Comparison of ENCODE assay signal across 8 cellular contexts in the genomic region with DNA sequence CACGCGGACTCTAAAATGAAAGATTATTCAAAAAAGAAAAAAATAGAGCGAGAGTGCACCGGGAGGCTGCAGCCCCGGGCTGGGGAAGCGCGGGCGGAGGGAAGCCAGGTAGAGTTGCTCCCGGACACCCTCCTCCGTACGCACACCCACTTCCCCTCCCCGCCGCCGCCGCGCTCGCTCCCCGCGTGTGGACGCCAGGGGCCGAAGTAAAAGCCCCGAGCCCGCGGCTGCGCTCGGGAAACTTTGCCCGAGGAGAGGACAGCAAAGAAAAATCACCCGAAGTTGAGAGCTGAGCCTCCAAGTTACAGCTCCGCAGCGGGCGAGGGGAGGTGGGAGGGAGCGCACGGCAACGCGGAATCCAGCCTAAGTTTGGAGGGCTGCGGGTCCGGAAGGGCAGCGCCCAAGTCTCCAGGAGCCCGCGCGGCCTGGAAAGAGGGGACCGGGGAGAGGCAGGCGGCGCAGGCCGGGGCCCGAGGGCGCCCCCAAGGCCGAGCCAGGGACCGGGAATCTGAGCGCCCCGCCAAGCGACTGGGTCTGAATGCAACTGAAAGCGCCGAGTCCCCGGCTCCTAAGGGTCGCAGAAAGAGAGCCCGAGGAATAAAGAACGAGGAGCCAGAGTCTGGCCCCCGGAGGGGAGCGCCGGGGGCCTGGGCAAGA. TPM values are rescaled to one million over a fixed set of nuclear protein-coding genes. Genes with fewer than 3 reads are reported as not detected.
A peak's percentile ranks its signal among the peaks of the same experiment; 100 is the strongest.
DNase-seq lines count a peak whose midpoint lies in the region; ATAC-seq, FAIRE-seq and TF ChIP-seq lines count a peak whose summit lies in the region.

No MANE protein-coding gene starts in this region.

- CTCF ChIA-PET in GM12878 (lab: Yijun Ruan, JAX), result no interaction called here

- peak overlapping the region; percentile 94 for H3K4me3 ChIP-seq in BLaER1
- H3K4me3 ChIP-seq in GM12878, result peak overlapping the region; percentile 92
- peak overlapping the region; percentile 53 to 94 (median 91) for H3K4me3 ChIP-seq in keratinocyte (ENCODE audit: control insufficient read depth in 2 of 3, extremely low read depth in 1 of 3, insufficient read depth in 2 of 3, low read depth in 1 of 3, low read length in 3 of 3)

- under 1% methylated on average over 46 of the region's 61 CpGs for WGBS in GM12878 (ENCODE audit: insufficient coverage, insufficient replicate concordance, low lambda C conversion rate, missing lambda C conversion rate)

- H3K79me2 ChIP-seq in GM12878 (ENCODE audit: control insufficient read depth, insufficient read depth, low read length) (peaks cover 48% of the 10 kb centered on the region), keratinocyte (ENCODE audit: control insufficient read depth, insufficient read depth, low read length) (peaks cover 26% of the 10 kb centered on the region)

- no peak for TF ChIP-seq EP300 in GM12878 (IDR thresholded peaks at IDR 0.05; ENCODE audit: borderline replicate concordance in 1 of 2, control insufficient read depth in 1 of 2, low read depth in 2 of 2, low read length in 2 of 2)

- no peaks in the 10 kb centered on the region for H3K27me3 ChIP-seq in BLaER1
- peaks cover 3 to 5% of the 10 kb centered on the region in 2 experiments; a peak in 3 of 4 replicates for H3K27me3 ChIP-seq in GM12878 (replicated peaks in 1 of 2; ENCODE audit: control insufficient read depth in 2 of 2, insufficient read depth in 2 of 2, low read length in 1 of 2)
- H3K27me3 ChIP-seq in keratinocyte (ENCODE audit: control insufficient read depth, extremely low read depth, insufficient read depth, low read length), result peaks cover 14% of the 10 kb centered on the region

- H2AFZ ChIP-seq in GM12878 (ENCODE audit: control insufficient read depth, low read depth, low read length), result peak overlapping the region; percentile 79
- H2AFZ ChIP-seq in keratinocyte (ENCODE audit: control insufficient read depth, low read length), result peak overlapping the region; percentile 85

- H3K4me2 ChIP-seq in BLaER1, result peak overlapping the region; percentile 75
- H3K4me2 ChIP-seq in GM12878 (ENCODE audit: control insufficient read depth, insufficient read depth), result peak overlapping the region; percentile 97
- peak overlapping the region; percentile 78 for H3K4me2 ChIP-seq in keratinocyte (ENCODE audit: control insufficient read depth, extremely low read depth, insufficient read depth, low read depth, low read length)

- ATAC-seq in GM12878, result peak; percentile 3; the same call in 2 of the 3 replicates
- peak; percentile 32 for ATAC-seq in stimulated activated memory B cell treated with anti-CD40 and anti-IgM and Interleukin-4, amounts not matched to agents 10 μg/mL and 1 μg/mL and 100 μg/mL, for 72 hours
- no peak for ATAC-seq in HG03039 (IDR thresholded peaks at IDR 0.05; ENCODE audit: unreplicated experiment)
- no peak for ATAC-seq in HG03159 (IDR thresholded peaks at IDR 0.05; ENCODE audit: unreplicated experiment)

- no peaks in the 10 kb centered on the region for H4K20me1 ChIP-seq in BLaER1
- H4K20me1 ChIP-seq in GM12878 (ENCODE audit: control insufficient read depth, insufficient read depth), result no peaks in the 10 kb centered on the region
- H4K20me1 ChIP-seq in keratinocyte (ENCODE audit: control insufficient read depth, extremely low read depth, insufficient read depth, low read length), result no peaks in the 10 kb centered on the region

- no peak for TF ChIP-seq RAD21 in GM12878 (IDR thresholded peaks at IDR 0.05; ENCODE audit: insufficient read depth, low read depth, low read length)

- peaks cover 18% of the 10 kb centered on the region for H3K4me1 Mint-ChIP-seq in stimulated activated memory B cell treated with anti-CD40 and anti-IgM and Interleukin-4, amounts not matched to agents 10 μg/mL and 1 μg/mL and 100 μg/mL, for 72 hours

- H3K4me1 ChIP-seq in BLaER1 (peaks cover 25% of the 10 kb centered on the region), GM12878 (ENCODE audit: control insufficient read depth, insufficient read depth, low read length) (no peaks in the 10 kb centered on the region), keratinocyte (ENCODE audit: control insufficient read depth, extremely low read depth, insufficient read depth, low read length) (peaks cover 17% of the 10 kb centered on the region)

- TF ChIP-seq CTCF in GM12878 (IDR thresholded peaks at IDR 0.05 in 2 of 3, conservative IDR thresholded peaks at IDR 0.05 in 1 of 3; ENCODE audit: control insufficient read depth in 2 of 3, extremely low read depth in 1 of 3, insufficient read depth in 1 of 3, low read depth in 3 of 3, low read length in 3 of 3) (peak in 1 of 3 experiments; percentile 10; a peak in 1 of 6 replicates), keratinocyte (optimal IDR thresholded peaks at IDR 0.05 in 1 of 3, IDR thresholded peaks at IDR 0.05 in 1 of 3, conservative IDR thresholded peaks at IDR 0.05 in 1 of 3; ENCODE audit: extremely low read depth in 1 of 3, insufficient read depth in 2 of 3, low read length in 3 of 3) (no peak)

- H3K27ac ChIP-seq in BLaER1 (peak overlapping the region; percentile 86), GM12878 (ENCODE audit: control insufficient read depth, insufficient read depth) (peak overlapping the region; percentile 84), keratinocyte (ENCODE audit: control insufficient read depth, insufficient read depth, low read length) (peak overlapping the region; percentile 29)

- H3K9ac ChIP-seq in BLaER1, result peak overlapping the region; percentile 87
- peak overlapping the region; percentile 82 for H3K9ac ChIP-seq in GM12878 (ENCODE audit: control insufficient read depth, insufficient read depth, low read length)
- peak overlapping the region; percentile 77 for H3K9ac ChIP-seq in keratinocyte (ENCODE audit: control insufficient read depth, extremely low read depth, insufficient read depth, low read length)

- no peak for TF ChIP-seq POLR2A in GM12878 (IDR thresholded peaks at IDR 0.05; ENCODE audit: low read depth, low read length)

- SMC1A ChIA-PET in GM12878 (lab: Charles Lee; ENCODE audit: uncharacterized antibody, unreplicated experiment), result no interaction called here

- no peaks in the 10 kb centered on the region for H3K27me3 Mint-ChIP-seq in stimulated activated memory B cell treated with anti-CD40 and anti-IgM and Interleukin-4, amounts not matched to agents 10 μg/mL and 1 μg/mL and 100 μg/mL, for 72 hours

- intact Hi-C loops in GM12878 (cut with micrococcal nuclease; ENCODE audit: unreplicated experiment), result loop anchor here (5.0 to 10.0 kb wide), 6 partner anchors 242 to 1789 kb away; no protein-coding TSS in a partner anchor

- H3K36me3 ChIP-seq in BLaER1 (no peaks in the 10 kb centered on the region), GM12878 (ENCODE audit: control insufficient read depth in 2 of 2, insufficient read depth in 2 of 2, low read length in 1 of 2) (no peaks in the 10 kb centered on the region), keratinocyte (ENCODE audit: control insufficient read depth in 2 of 2, extremely low read depth in 1 of 2, insufficient read depth in 2 of 2, low read length in 2 of 2) (no peaks in the 10 kb centered on the region)

- peak overlapping the region; percentile 97 for H3K4me3 Mint-ChIP-seq in stimulated activated memory B cell treated with anti-CD40 and anti-IgM and Interleukin-4, amounts not matched to agents 10 μg/mL and 1 μg/mL and 100 μg/mL, for 72 hours

- H3K9me3 Mint-ChIP-seq in stimulated activated memory B cell treated with anti-CD40 and anti-IgM and Interleukin-4, amounts not matched to agents 10 μg/mL and 1 μg/mL and 100 μg/mL, for 72 hours, result no peaks in the 10 kb centered on the region

- dilution Hi-C loops in keratinocyte (cut with MboI; ENCODE audit: extremely low pct_ligation_motif_present, low sequenced_read_pairs), result no loop called here

- RAD21 ChIA-PET in GM12878 (lab: Charles Lee; ENCODE audit: unreplicated experiment), result no interaction called here

- in situ Hi-C loops in GM12878 (cut with MboI), result no loop called here

- peaks cover 16% of the 10 kb centered on the region for H3K36me3 Mint-ChIP-seq in stimulated activated memory B cell treated with anti-CD40 and anti-IgM and Interleukin-4, amounts not matched to agents 10 μg/mL and 1 μg/mL and 100 μg/mL, for 72 hours

- POLR2A ChIA-PET in GM12878 (lab: Charles Lee), result no interaction called here

- H3K9me3 ChIP-seq in BLaER1 (no peaks in the 10 kb centered on the region), GM12878 (replicated peaks; ENCODE audit: control insufficient read depth, insufficient read depth, low read length) (no peaks in the 10 kb centered on the region), keratinocyte (ENCODE audit: control insufficient read depth, low read depth, low read length) (no peaks in the 10 kb centered on the region)

- BruUV-seq in GM12878 (replicated peaks; lab: Mats Ljungman, UMichigan), result no TSS peak

- DNase-seq in GM18507 (ENCODE audit: extremely low spot score, insufficient read length, low read depth) (no peak), NCI-H69 (lab: John Stamatoyannopoulos, UW) (peak; percentile 74), GM12878 (ENCODE audit: low read depth, low spot score) (no peak), keratinocyte (ENCODE audit: low read depth, low spot score) (no peak)

- FAIRE-seq in GM18507 (lab: Jason Lieb, UNC) (peak; percentile 33), GM12878 (lab: Jason Lieb, UNC) (no peak), keratinocyte (lab: Jason Lieb, UNC) (no peak)

- H3K27ac Mint-ChIP-seq in stimulated activated memory B cell treated with anti-CD40 and anti-IgM and Interleukin-4, amounts not matched to agents 10 μg/mL and 1 μg/mL and 100 μg/mL, for 72 hours, result peak overlapping the region; percentile 90

- H3K9me1 ChIP-seq in keratinocyte (ENCODE audit: control insufficient read depth, extremely low read depth, insufficient read depth, low read length), result no peaks in the 10 kb centered on the region

RNA-seq across cellular contexts. Expression of a gene that starts 0.7 kb away (rescaled TPM):
- total RNA-seq in GM12878 (2013; cell fraction: nucleolus; rRNA removed), result 2.6 and 3.2 TPM in 2 replicates
- 12.6 and 13.2 TPM in 2 replicates for total RNA-seq in GM12878 (2014; rRNA removed)
- total RNA-seq in GM12878 (2014; rRNA removed; fragmentation: Illumina TruSeq; extraction: Trizol), result 9.4 and 11.1 TPM in 2 replicates
- total RNA-seq in GM12878 (2021), result 22.7 and 26.6 TPM in 2 replicates
- 13.7 TPM for polyA plus RNA-seq in GM12878 (2011; ENCODE audit: low read depth)
- not detected in 2 replicates for polyA plus RNA-seq in GM12878 (2011; rRNA removed)
- polyA plus RNA-seq in GM12878 (2011; cell fraction: cytosol; rRNA removed), result not detected in 2 replicates
- not detected in 2 replicates for polyA plus RNA-seq in GM12878 (2011; cell fraction: nucleus; rRNA removed)
- polyA plus RNA-seq in GM12878 (2012), result 21.4 TPM in 2 replicates
- polyA plus RNA-seq in GM12878 (2014; fragmentation: Illumina TruSeq; extraction: Trizol), result 10.7 and 11.1 TPM in 2 replicates
- polyA plus RNA-seq in GM12878 (2014; fragmentation: Nextera tagmentation; extraction: Ambion mirVana), result 10 to 100 TPM in 1 of 2 experiments, 1 to 10 TPM in 1; 9.0 to 11.2 TPM
- polyA plus RNA-seq in GM12878 (2014; rRNA removed), result 7.5 and 8.1 TPM in 2 replicates
- polyA plus RNA-seq in GM12878 (2016; fragmentation: Nextera tagmentation; extraction: Ambion mirVana), result 1 to 10 TPM; 8.4 to 9.9 TPM
- not detected in 2 replicates for polyA minus RNA-seq in GM12878 (2011; rRNA and poly(A)+ RNA removed)
- polyA minus RNA-seq in GM12878 (2011; cell fraction: cytosol; rRNA and poly(A)+ RNA removed), result not detected in 2 replicates
- not detected in 2 replicates for polyA minus RNA-seq in GM12878 (2011; cell fraction: nucleus; rRNA and poly(A)+ RNA removed)
- 3.8 to 5.3 TPM (median 5.0 TPM) in 3 replicates for polyA plus RNA-seq in keratinocyte
- 6.4 TPM for polyA plus RNA-seq in keratinocyte (2011; ENCODE audit: low read depth)
- polyA plus RNA-seq in keratinocyte (2011; cell fraction: cytosol; rRNA removed), result 2.9 and 3.7 TPM in 2 replicates
- 10.2 and 12.2 TPM in 2 replicates for polyA plus RNA-seq in keratinocyte (2011; cell fraction: nucleus; rRNA removed)
- polyA plus RNA-seq in keratinocyte (2012; ENCODE audit: low replicate concordance), result 4.8 and 12.4 TPM in 2 replicates
- 9.7 to 17.6 TPM (median 12.8 TPM) in 3 replicates for polyA minus RNA-seq in keratinocyte
- polyA minus RNA-seq in keratinocyte (2011; cell fraction: cytosol; rRNA and poly(A)+ RNA removed), result 4.2 TPM
- polyA minus RNA-seq in keratinocyte (2011; cell fraction: nucleus; rRNA and poly(A)+ RNA removed), result 10.6 and 20.9 TPM in 2 replicates

Comparison
In these comparisons a context has a peak if more than half of its experiments do, and no peak if none do; other contexts are left out.
1. H3K27ac ChIP-seq: peak in every context shown above with its lines; median percentile 86 in BLaER1; 84 in GM12878; 29 in keratinocyte.
2. ATAC-seq: peak in GM12878 (single experiment) and stimulated activated memory B cell treated with anti-CD40 and anti-IgM and Interleukin-4, amounts not matched to agents 10 μg/mL and 1 μg/mL and 100 μg/mL, for 72 hours (single experiment); none in HG03039 (single experiment) and HG03159 (single experiment).
3. Peak in every context shown above with its lines, with median percentiles within 50 percentile points of each other: H3K4me2 ChIP-seq, H3K4me3 ChIP-seq and H3K9ac ChIP-seq.